Comparison of ENCODE assay signal across 1 cellular context in genomic region chr1:94247146-94248094, GRCh38.
TF ChIP-seq lines count a peak whose summit lies in the region.

No MANE protein-coding gene starts in this region.

TF ChIP-seq in HCT116, 20 proteins besides CTCF, POLR2A, EP300 and RAD21 (continued from another document):
- TF ChIP-seq EZH2phosphoT487 (IDR thresholded peaks at IDR 0.05; ENCODE audit: borderline replicate concordance), result no peak
- TF ChIP-seq ZFX (IDR thresholded peaks at IDR 0.05), result no peak; the same call in 1 of the 2 replicates
- TF ChIP-seq FOSL1 (IDR thresholded peaks at IDR 0.05; ENCODE audit: low read depth), result no peak
- TF ChIP-seq, protein P1, sequence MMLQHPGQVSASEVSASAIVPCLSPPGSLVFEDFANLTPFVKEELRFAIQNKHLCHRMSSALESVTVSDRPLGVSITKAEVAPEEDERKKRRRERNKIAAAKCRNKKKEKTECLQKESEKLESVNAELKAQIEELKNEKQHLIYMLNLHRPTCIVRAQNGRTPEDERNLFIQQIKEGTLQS (IDR thresholded peaks at IDR 0.05), result no peak
- TF ChIP-seq EZH2 (IDR thresholded peaks at IDR 0.05), result no peak
- peak; percentile 54 for TF ChIP-seq YY1 (IDR thresholded peaks at IDR 0.05; ENCODE audit: extremely low read depth, insufficient replicate concordance, low read depth, low read length)
- TF ChIP-seq MAX (IDR thresholded peaks at IDR 0.05), result peak; percentile 13
- TF ChIP-seq JUND (IDR thresholded peaks at IDR 0.05), result no peak
- TF ChIP-seq REST (IDR thresholded peaks at IDR 0.05; ENCODE audit: low read depth), result no peak
